Comparison of ENCODE assay signal across 12 cellular contexts in genomic region chr10:72081772-72082590, GRCh38. TPM values are rescaled to one million over a fixed set of nuclear protein-coding genes. Genes with fewer than 3 reads are reported as not detected.
A peak's percentile ranks its signal among the peaks of the same experiment; 100 is the strongest.
DNase-seq lines count a peak whose midpoint lies in the region; ATAC-seq and TF ChIP-seq lines count a peak whose summit lies in the region.
"Had no signal": no experiment of that assay in that cellular context is flagged by ENCODE, and none has a peak within 500 bp of the region (broad histone marks: within the 10 kb centered on the region; RNA-seq: fewer than 3 reads in every experiment).

No MANE protein-coding gene starts in this region.

- no peaks in the 10 kb centered on the region for H3K27me3 Mint-ChIP-seq in activated naive CD4-positive, alpha-beta T cell treated with anti-CD3 and anti-CD28 coated beads for 36 hours (ENCODE audit: low read depth)
- H3K27me3 Mint-ChIP-seq in activated CD4-positive, alpha-beta memory T cell treated with anti-CD3 and anti-CD28 coated beads, Interleukin-2, amount 10 ng/mL, durations not matched to agents 7 days and 5 days, result no peaks in the 10 kb centered on the region
- H3K27me3 Mint-ChIP-seq in glutamatergic neuron (ENCODE audit: unreplicated experiment), result peaks cover 21% of the 10 kb centered on the region

- POLR2A ChIA-PET in activated CD4-positive, alpha-beta memory T cell treated with anti-CD3 and anti-CD28 coated beads, Interleukin-2, amount 10 ng/mL, durations not matched to agents 7 days and 5 days (lab: Charles Lee), result no interaction called here

- intact Hi-C loops in activated naive CD4-positive, alpha-beta T cell treated with anti-CD3 and anti-CD28 coated beads for 36 hours (cut with micrococcal nuclease), result loop anchor here (10.0 kb wide), 1 partner anchor 1917 kb away; no protein-coding TSS in a partner anchor

- TF ChIP-seq CTCF in glutamatergic neuron (IDR thresholded peaks at IDR 0.05; ENCODE audit: partially characterized antibody, unreplicated experiment), result no peak

- CTCF ChIA-PET in activated naive CD4-positive, alpha-beta T cell treated with anti-CD3 and anti-CD28 coated beads for 36 hours (lab: Charles Lee), result interaction anchor here (0.8 kb wide), 1 partner anchor 260 kb away, joined by 3 read pairs; no protein-coding TSS in a partner anchor
- CTCF ChIA-PET in activated CD4-positive, alpha-beta memory T cell treated with anti-CD3 and anti-CD28 coated beads, Interleukin-2, amount 10 ng/mL, durations not matched to agents 7 days and 5 days (lab: Charles Lee), result no interaction called here

- peaks cover 52% of the 10 kb centered on the region for H3K36me3 Mint-ChIP-seq in activated naive CD4-positive, alpha-beta T cell treated with anti-CD3 and anti-CD28 coated beads for 36 hours (ENCODE audit: low read depth)
- peaks cover 76% of the 10 kb centered on the region for H3K36me3 Mint-ChIP-seq in activated CD4-positive, alpha-beta memory T cell treated with anti-CD3 and anti-CD28 coated beads, Interleukin-2, amount 10 ng/mL, durations not matched to agents 7 days and 5 days (ENCODE audit: low read depth)
- H3K36me3 Mint-ChIP-seq in glutamatergic neuron (ENCODE audit: unreplicated experiment), result no peaks in the 10 kb centered on the region

- peak; percentile 3 for DNase-seq in activated naive CD4-positive, alpha-beta T cell treated with anti-CD3 and anti-CD28 coated beads for 36 hours
- DNase-seq in activated naive CD4-positive, alpha-beta T cell treated with Interleukin-2 at 50 U/mL for 16 hours, result no peak
- DNase-seq in activated CD4-positive, alpha-beta memory T cell treated with anti-CD3 and anti-CD28 coated beads, Interleukin-2, amount 10 ng/mL, durations not matched to agents 7 days and 5 days, result no peak
- DNase-seq in glutamatergic neuron (no peak), GM19240 (ENCODE audit: insufficient read length, low spot score) (no peak)
- DNase-seq: AML-193; NCI-H2029 treated with DMSO at 0.1 percent for 48 hours; OCI-M1; stimulated activated naive CD4-positive, alpha-beta T cell treated with Interleukin-2 at 50 U/mL for 16 hours had no signal

- peak overlapping the region; percentile 35 for H3K4me3 Mint-ChIP-seq in activated naive CD4-positive, alpha-beta T cell treated with anti-CD3 and anti-CD28 coated beads for 36 hours
- H3K4me3 Mint-ChIP-seq in activated CD4-positive, alpha-beta memory T cell treated with anti-CD3 and anti-CD28 coated beads, Interleukin-2, amount 10 ng/mL, durations not matched to agents 7 days and 5 days, result no peak overlapping the region
- peak overlapping the region; percentile 83 for H3K4me3 Mint-ChIP-seq in glutamatergic neuron (ENCODE audit: unreplicated experiment)

- H3K9me3 Mint-ChIP-seq in activated naive CD4-positive, alpha-beta T cell treated with anti-CD3 and anti-CD28 coated beads for 36 hours, result no peaks in the 10 kb centered on the region
- no peaks in the 10 kb centered on the region for H3K9me3 Mint-ChIP-seq in activated CD4-positive, alpha-beta memory T cell treated with anti-CD3 and anti-CD28 coated beads, Interleukin-2, amount 10 ng/mL, durations not matched to agents 7 days and 5 days
- H3K9me3 Mint-ChIP-seq in glutamatergic neuron (ENCODE audit: unreplicated experiment), result peaks cover 31% of the 10 kb centered on the region

- ATAC-seq in GM21526 (IDR thresholded peaks at IDR 0.05; ENCODE audit: low FRiP score, unreplicated experiment), result no peak
- ATAC-seq in GM19328 (IDR thresholded peaks at IDR 0.05; ENCODE audit: unreplicated experiment), result no peak

- H3K27ac Mint-ChIP-seq in activated naive CD4-positive, alpha-beta T cell treated with anti-CD3 and anti-CD28 coated beads for 36 hours, result peak overlapping the region; percentile 92
- peak overlapping the region; percentile 16 for H3K27ac Mint-ChIP-seq in activated CD4-positive, alpha-beta memory T cell treated with anti-CD3 and anti-CD28 coated beads, Interleukin-2, amount 10 ng/mL, durations not matched to agents 7 days and 5 days
- H3K27ac Mint-ChIP-seq in glutamatergic neuron (ENCODE audit: unreplicated experiment), result peak overlapping the region; percentile 90

- H3K4me1 Mint-ChIP-seq in activated naive CD4-positive, alpha-beta T cell treated with anti-CD3 and anti-CD28 coated beads for 36 hours (ENCODE audit: low read depth), result peaks cover 91% of the 10 kb centered on the region
- peaks cover 87% of the 10 kb centered on the region for H3K4me1 Mint-ChIP-seq in activated CD4-positive, alpha-beta memory T cell treated with anti-CD3 and anti-CD28 coated beads, Interleukin-2, amount 10 ng/mL, durations not matched to agents 7 days and 5 days
- peaks cover 44% of the 10 kb centered on the region for H3K4me1 Mint-ChIP-seq in glutamatergic neuron (ENCODE audit: low read depth, unreplicated experiment)

- peak overlapping the region; percentile 46 for H3K27ac ChIP-seq in temporal lobe (ENCODE audit: low read depth, low read length)

RNA-seq across cellular contexts. Expression of gene SPOCK2, which starts 6.4 kb away (rescaled TPM):
- 100 to 1,000 TPM; 205 to 208 TPM for total RNA-seq in activated naive CD4-positive, alpha-beta T cell treated with anti-CD3 and anti-CD28 coated beads for 36 hours
- 100 to 1,000 TPM; 418 to 420 TPM for total RNA-seq in activated CD4-positive, alpha-beta memory T cell treated with anti-CD3 and anti-CD28 coated beads, Interleukin-2, amount 10 ng/mL, durations not matched to agents 7 days and 5 days
- total RNA-seq in glutamatergic neuron (ENCODE audit: unreplicated experiment) (362 TPM), temporal lobe (25.8 TPM)

Comparison
In these comparisons a context has a peak if more than half of its experiments do, and no peak if none do; other contexts are left out.
1. H3K27ac Mint-ChIP-seq: peak in every context shown above with its lines; median percentile 92 in activated naive CD4-positive, alpha-beta T cell treated with anti-CD3 and anti-CD28 coated beads for 36 hours; 90 in glutamatergic neuron; 16 in activated CD4-positive, alpha-beta memory T cell treated with anti-CD3 and anti-CD28 coated beads, Interleukin-2, amount 10 ng/mL, durations not matched to agents 7 days and 5 days.